11 cellular contexts compared by ENCODE assay signal in the genomic region with DNA sequence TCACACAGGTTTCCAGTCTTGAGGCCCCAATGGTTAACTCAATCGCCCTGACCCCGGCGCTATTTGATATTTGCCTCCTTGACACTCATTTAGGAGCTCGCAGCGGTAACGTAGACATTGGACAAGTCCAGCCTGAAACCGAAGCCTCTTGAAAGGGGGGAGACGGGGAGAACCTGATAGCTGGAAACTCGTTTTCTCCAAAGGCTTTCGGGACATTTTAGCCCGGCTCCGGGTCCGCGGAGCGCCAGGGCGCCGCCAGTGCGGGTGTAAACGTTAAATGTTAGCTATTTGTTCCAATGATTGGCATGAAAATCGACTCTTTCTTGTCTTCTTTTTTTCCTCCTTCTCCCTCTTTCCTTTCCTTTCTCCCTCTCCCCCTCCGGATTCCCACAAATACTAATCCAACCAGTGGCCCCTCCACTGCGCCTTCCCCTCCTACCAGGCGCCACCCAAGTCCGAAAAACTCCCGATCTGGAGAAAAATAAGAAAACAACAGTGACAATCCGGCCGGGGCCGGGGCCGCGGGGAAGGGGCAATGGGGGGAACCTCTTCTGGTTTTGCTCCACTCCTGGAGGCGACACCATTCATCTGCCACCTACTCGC. TPM values are rescaled to one million over a fixed set of nuclear protein-coding genes. Genes with fewer than 3 reads are reported as not detected.
DNase-seq lines count a peak whose midpoint lies in the region; ATAC-seq and TF ChIP-seq lines count a peak whose summit lies in the region.
"Had no signal": no experiment of that assay in that cellular context is flagged by ENCODE, and none has a peak within 500 bp of the region (broad histone marks: within the 10 kb centered on the region; RNA-seq: fewer than 3 reads in every experiment).

No MANE protein-coding gene starts in this region.

- H3K27me3 Mint-ChIP-seq in activated naive CD4-positive, alpha-beta T cell treated with anti-CD3 and anti-CD28 coated beads, Interleukin-2, amount 50 U/mL, for 24 hours: peaks cover 64% of the 10 kb centered on the region
- peaks cover 84% of the 10 kb centered on the region for H3K27me3 Mint-ChIP-seq in activated naive CD4-positive, alpha-beta T cell treated with anti-CD3 and anti-CD28 coated beads for 36 hours (ENCODE audit: low read depth)
- peaks cover 74% of the 10 kb centered on the region for H3K27me3 Mint-ChIP-seq in activated T-helper 1 cell treated with anti-CD3 and anti-CD28 coated beads, Interleukin-12 subunit alpha, Interleukin-12 subunit beta, Interleukin-2, Interleukin-4 antibody, amounts not matched to agents 30 ng/mL and 10 ng/mL and 1 ng/mL, durations not matched to agents 14 hours and 24 hours and 36 hours (ENCODE audit: insufficient read depth)
- H3K27me3 Mint-ChIP-seq in mesothelial cell of epicardium (ENCODE audit: low read depth): peaks cover 98% of the 10 kb centered on the region
- H3K27me3 Mint-ChIP-seq in stimulated activated naive B cell treated with anti-CD40 and anti-IgM and Interleukin-4, amounts not matched to agents 10 μg/mL and 1 μg/mL and 100 μg/mL, for 72 hours: peaks cover 68 to 82% of the 10 kb centered on the region in 2 donors

- CTCF ChIA-PET in activated naive CD4-positive, alpha-beta T cell treated with anti-CD3 and anti-CD28 coated beads for 36 hours (lab: Charles Lee): interaction anchor here (1.0 kb wide), 1 partner anchor 14 kb away, joined by 4 read pairs; no protein-coding TSS in a partner anchor

- H3K27me3 ChIP-seq in prostate gland (replicated peaks; ENCODE audit: insufficient read depth): peaks cover 35% of the 10 kb centered on the region

- H3K4me3 ChIP-seq in prostate gland: no peak overlapping the region
- H3K4me3 ChIP-seq: gastrocnemius medialis had no signal

- peaks cover 22% of the 10 kb centered on the region for H3K4me1 Mint-ChIP-seq in activated naive CD4-positive, alpha-beta T cell treated with anti-CD3 and anti-CD28 coated beads, Interleukin-2, amount 50 U/mL, for 24 hours
- H3K4me1 Mint-ChIP-seq in activated naive CD4-positive, alpha-beta T cell treated with anti-CD3 and anti-CD28 coated beads for 36 hours (ENCODE audit: low read depth): peaks cover 30% of the 10 kb centered on the region
- H3K4me1 Mint-ChIP-seq in activated T-helper 1 cell treated with anti-CD3 and anti-CD28 coated beads, Interleukin-12 subunit alpha, Interleukin-12 subunit beta, Interleukin-2, Interleukin-4 antibody, amounts not matched to agents 30 ng/mL and 10 ng/mL and 1 ng/mL, durations not matched to agents 14 hours and 24 hours and 36 hours (ENCODE audit: low read depth): peaks cover 31% of the 10 kb centered on the region
- peaks cover 33% of the 10 kb centered on the region for H3K4me1 Mint-ChIP-seq in mesothelial cell of epicardium
- H3K4me1 Mint-ChIP-seq in stimulated activated naive B cell treated with anti-CD40 and anti-IgM and Interleukin-4, amounts not matched to agents 10 μg/mL and 1 μg/mL and 100 μg/mL, for 72 hours: peaks cover 15 to 25% of the 10 kb centered on the region in 2 donors

- no peaks in the 10 kb centered on the region for H3K9me3 ChIP-seq in prostate gland
- H3K9me3 ChIP-seq: gastrocnemius medialis, upper lobe of left lung had no signal

- no peak overlapping the region for H3K4me3 Mint-ChIP-seq in activated naive CD4-positive, alpha-beta T cell treated with anti-CD3 and anti-CD28 coated beads, Interleukin-2, amount 50 U/mL, for 24 hours
- H3K4me3 Mint-ChIP-seq in activated naive CD4-positive, alpha-beta T cell treated with anti-CD3 and anti-CD28 coated beads for 36 hours: no peak overlapping the region
- no peak overlapping the region for H3K4me3 Mint-ChIP-seq in activated T-helper 1 cell treated with anti-CD3 and anti-CD28 coated beads, Interleukin-12 subunit alpha, Interleukin-12 subunit beta, Interleukin-2, Interleukin-4 antibody, amounts not matched to agents 30 ng/mL and 10 ng/mL and 1 ng/mL, durations not matched to agents 14 hours and 24 hours and 36 hours
- H3K4me3 Mint-ChIP-seq in mesothelial cell of epicardium: peak overlapping the region; percentile 31
- peak overlapping the region in 1 of 2 donors; percentile 41 for H3K4me3 Mint-ChIP-seq in stimulated activated naive B cell treated with anti-CD40 and anti-IgM and Interleukin-4, amounts not matched to agents 10 μg/mL and 1 μg/mL and 100 μg/mL, for 72 hours

- intact Hi-C loops in activated naive CD4-positive, alpha-beta T cell treated with anti-CD3 and anti-CD28 coated beads for 36 hours (cut with micrococcal nuclease): loop anchor here (2.0 kb wide), 1 partner anchor 14 kb away; no protein-coding TSS in a partner anchor
- intact Hi-C loops in activated T-helper 1 cell treated with anti-CD3 and anti-CD28 coated beads, Interleukin-12 subunit alpha, Interleukin-12 subunit beta, Interleukin-2, Interleukin-4 antibody, amounts not matched to agents 30 ng/mL and 10 ng/mL and 1 ng/mL, durations not matched to agents 14 hours and 24 hours and 36 hours (cut with micrococcal nuclease): loop anchor here (10.0 kb wide), 1 partner anchor 372 kb away; a partner anchor contains a TSS
- intact Hi-C loops in prostate gland (cut with DNase I): no loop called here

- no peak overlapping the region for H3K27ac ChIP-seq in prostate gland
- H3K27ac ChIP-seq: gastrocnemius medialis, upper lobe of left lung had no signal

- DNase-seq in activated naive CD4-positive, alpha-beta T cell treated with anti-CD3 and anti-CD28 coated beads for 36 hours: no peak
- DNase-seq in activated T-helper 1 cell treated with anti-CD3 and anti-CD28 coated beads, Interleukin-12 subunit alpha, Interleukin-12 subunit beta, Interleukin-2, Interleukin-4 antibody, amounts not matched to agents 30 ng/mL and 10 ng/mL and 1 ng/mL, durations not matched to agents 14 hours and 24 hours and 36 hours (ENCODE audit: low spot score): no peak
- DNase-seq in mesothelial cell of epicardium (ENCODE audit: low spot score in 2 of 2, unreplicated experiment in 2 of 2) (no peak), prostate gland (ENCODE audit: low spot score) (no peak)
- no peak for DNase-seq in stimulated activated naive B cell treated with anti-CD40 and anti-IgM and Interleukin-4, amounts not matched to agents 10 μg/mL and 1 μg/mL and 100 μg/mL, for 72 hours
- DNase-seq: gastrocnemius medialis, mesenchymal stem cell had no signal

- no peaks in the 10 kb centered on the region for H3K36me3 ChIP-seq in prostate gland
- H3K36me3 ChIP-seq: gastrocnemius medialis, upper lobe of left lung had no signal

- H3K36me3 Mint-ChIP-seq in activated naive CD4-positive, alpha-beta T cell treated with anti-CD3 and anti-CD28 coated beads, Interleukin-2, amount 50 U/mL, for 24 hours: peaks cover 4% of the 10 kb centered on the region
- no peaks in the 10 kb centered on the region for H3K36me3 Mint-ChIP-seq in activated naive CD4-positive, alpha-beta T cell treated with anti-CD3 and anti-CD28 coated beads for 36 hours (ENCODE audit: low read depth)
- H3K36me3 Mint-ChIP-seq in activated T-helper 1 cell treated with anti-CD3 and anti-CD28 coated beads, Interleukin-12 subunit alpha, Interleukin-12 subunit beta, Interleukin-2, Interleukin-4 antibody, amounts not matched to agents 30 ng/mL and 10 ng/mL and 1 ng/mL, durations not matched to agents 14 hours and 24 hours and 36 hours (ENCODE audit: low read depth): peaks cover 8% of the 10 kb centered on the region
- no peaks in the 10 kb centered on the region for H3K36me3 Mint-ChIP-seq in mesothelial cell of epicardium
- peaks cover 8 to 18% of the 10 kb centered on the region in 2 donors for H3K36me3 Mint-ChIP-seq in stimulated activated naive B cell treated with anti-CD40 and anti-IgM and Interleukin-4, amounts not matched to agents 10 μg/mL and 1 μg/mL and 100 μg/mL, for 72 hours

- peak overlapping the region; percentile 51 for H3K27ac Mint-ChIP-seq in activated naive CD4-positive, alpha-beta T cell treated with anti-CD3 and anti-CD28 coated beads, Interleukin-2, amount 50 U/mL, for 24 hours
- no peak overlapping the region for H3K27ac Mint-ChIP-seq in activated naive CD4-positive, alpha-beta T cell treated with anti-CD3 and anti-CD28 coated beads for 36 hours
- peak overlapping the region; percentile 75 for H3K27ac Mint-ChIP-seq in activated T-helper 1 cell treated with anti-CD3 and anti-CD28 coated beads, Interleukin-12 subunit alpha, Interleukin-12 subunit beta, Interleukin-2, Interleukin-4 antibody, amounts not matched to agents 30 ng/mL and 10 ng/mL and 1 ng/mL, durations not matched to agents 14 hours and 24 hours and 36 hours
- no peak overlapping the region for H3K27ac Mint-ChIP-seq in mesothelial cell of epicardium
- H3K27ac Mint-ChIP-seq in stimulated activated naive B cell treated with anti-CD40 and anti-IgM and Interleukin-4, amounts not matched to agents 10 μg/mL and 1 μg/mL and 100 μg/mL, for 72 hours: peak overlapping the region; percentile 85

- no peak for TF ChIP-seq POLR2A in prostate gland (IDR thresholded peaks at IDR 0.05)

- ATAC-seq in stimulated activated naive B cell treated with anti-CD40 and anti-IgM and Interleukin-4, amounts not matched to agents 10 μg/mL and 1 μg/mL and 100 μg/mL, for 72 hours (replicated peaks): no peak
- ATAC-seq in GM19324 (IDR thresholded peaks at IDR 0.05; ENCODE audit: low FRiP score, unreplicated experiment): no peak
- ATAC-seq in HG02588 (IDR thresholded peaks at IDR 0.05; ENCODE audit: unreplicated experiment): no peak
- ATAC-seq: gastrocnemius medialis had no signal

- TF ChIP-seq CTCF in mesothelial cell of epicardium (IDR thresholded peaks at IDR 0.05; ENCODE audit: unreplicated experiment): no peak
- TF ChIP-seq CTCF in prostate gland (IDR thresholded peaks at IDR 0.05): no peak

- 13% methylated on average over 32 of the region's 32 CpGs for WGBS in prostate gland

- no peaks in the 10 kb centered on the region for H3K4me1 ChIP-seq in prostate gland (replicated peaks)

- H3K9me3 Mint-ChIP-seq in activated naive CD4-positive, alpha-beta T cell treated with anti-CD3 and anti-CD28 coated beads, Interleukin-2, amount 50 U/mL, for 24 hours: peaks cover 9% of the 10 kb centered on the region
- H3K9me3 Mint-ChIP-seq in activated naive CD4-positive, alpha-beta T cell treated with anti-CD3 and anti-CD28 coated beads for 36 hours: no peaks in the 10 kb centered on the region
- H3K9me3 Mint-ChIP-seq in activated T-helper 1 cell treated with anti-CD3 and anti-CD28 coated beads, Interleukin-12 subunit alpha, Interleukin-12 subunit beta, Interleukin-2, Interleukin-4 antibody, amounts not matched to agents 30 ng/mL and 10 ng/mL and 1 ng/mL, durations not matched to agents 14 hours and 24 hours and 36 hours: peaks cover 5% of the 10 kb centered on the region
- H3K9me3 Mint-ChIP-seq in mesothelial cell of epicardium: no peaks in the 10 kb centered on the region
- peaks cover 3 to 10% of the 10 kb centered on the region in 2 donors for H3K9me3 Mint-ChIP-seq in stimulated activated naive B cell treated with anti-CD40 and anti-IgM and Interleukin-4, amounts not matched to agents 10 μg/mL and 1 μg/mL and 100 μg/mL, for 72 hours

RNA-seq across cellular contexts. Expression of a gene that starts 17.2 kb away (rescaled TPM):
- total RNA-seq in activated naive CD4-positive, alpha-beta T cell treated with anti-CD3 and anti-CD28 coated beads for 36 hours: 1 to 10 TPM; 3.7 to 4.0 TPM
- total RNA-seq in activated T-helper 1 cell treated with anti-CD3 and anti-CD28 coated beads, Interleukin-12 subunit alpha, Interleukin-12 subunit beta, Interleukin-2, Interleukin-4 antibody, amounts not matched to agents 30 ng/mL and 10 ng/mL and 1 ng/mL, durations not matched to agents 14 hours and 24 hours and 36 hours: 79.5 TPM in 2 replicates
- total RNA-seq in mesothelial cell of epicardium: 59.6 to 67.4 TPM (median 63.6 TPM) in 3 replicates
- 10 to 100 TPM; 10.4 to 19.9 TPM for total RNA-seq in prostate gland

Comparison
In these comparisons a context has a peak if more than half of its experiments do, and no peak if none do; other contexts are left out.
1. H3K27ac Mint-ChIP-seq: peak in activated naive CD4-positive, alpha-beta T cell treated with anti-CD3 and anti-CD28 coated beads, Interleukin-2, amount 50 U/mL, for 24 hours (single experiment), activated T-helper 1 cell treated with anti-CD3 and anti-CD28 coated beads, Interleukin-12 subunit alpha, Interleukin-12 subunit beta, Interleukin-2, Interleukin-4 antibody, amounts not matched to agents 30 ng/mL and 10 ng/mL and 1 ng/mL, durations not matched to agents 14 hours and 24 hours and 36 hours (single experiment) and stimulated activated naive B cell treated with anti-CD40 and anti-IgM and Interleukin-4, amounts not matched to agents 10 μg/mL and 1 μg/mL and 100 μg/mL, for 72 hours (single experiment); none in activated naive CD4-positive, alpha-beta T cell treated with anti-CD3 and anti-CD28 coated beads for 36 hours (single experiment) and mesothelial cell of epicardium (single experiment).